ENCODE assay signal across 19 cellular contexts in the genomic region with DNA sequence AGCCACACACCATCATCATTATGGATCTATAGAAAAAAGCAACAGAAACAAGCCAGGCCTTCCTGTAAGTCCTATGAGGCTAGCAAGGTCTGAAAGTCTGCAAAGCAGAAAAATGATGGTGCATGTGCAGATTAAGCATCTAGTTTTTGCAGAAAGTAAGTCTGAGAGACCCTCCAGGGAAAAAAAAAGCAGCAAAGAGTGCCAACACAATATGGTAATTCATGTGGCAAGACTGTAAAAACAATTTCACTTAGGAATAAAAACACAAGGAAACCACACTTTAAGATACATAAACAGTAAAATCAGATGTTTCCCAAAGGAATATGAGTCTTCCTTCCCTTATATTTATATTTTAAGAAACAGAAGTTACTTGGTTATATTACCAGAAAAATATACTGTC.
DNase-seq lines count a peak whose midpoint lies in the region; ATAC-seq and TF ChIP-seq lines count a peak whose summit lies in the region.
"Had no signal": no experiment of that assay in that cellular context is flagged by ENCODE, and none has a peak within 500 bp of the region (broad histone marks: within the 10 kb centered on the region; RNA-seq: fewer than 3 reads in every experiment).

No MANE protein-coding gene starts in this region.

- no peak overlapping the region for H3K27ac ChIP-seq in neuronal stem cell (replicated peaks; ENCODE audit: low read length)
- H3K27ac ChIP-seq: KMS-11, SJCRH30 had no signal

- no peak overlapping the region for H3K18ac ChIP-seq in neuronal stem cell (ENCODE audit: low read length)

- H3K4me1 Mint-ChIP-seq in T-helper 17 cell = peaks cover 13% of the 10 kb centered on the region
- H3K4me1 Mint-ChIP-seq in brain = peaks cover 9% of the 10 kb centered on the region
- peaks cover 27% of the 10 kb centered on the region for H3K4me1 Mint-ChIP-seq in stimulated activated memory B cell treated with anti-CD40 and anti-IgM and Interleukin-4, amounts not matched to agents 10 μg/mL and 1 μg/mL and 100 μg/mL, for 72 hours

- H2AFZ ChIP-seq in neuronal stem cell (ENCODE audit: low read length) = no peak overlapping the region

- H3K9ac ChIP-seq in neuronal stem cell (ENCODE audit: low read depth, low read length, poor library complexity) = no peak overlapping the region
- H3K9ac ChIP-seq: KMS-11 had no signal

- H3K23ac ChIP-seq in neuronal stem cell (ENCODE audit: low read depth, low read length, poor library complexity) = no peak overlapping the region

- TF ChIP-seq CTCF in brain (conservative IDR thresholded peaks at IDR 0.05) = no peak

- peak overlapping the region; percentile 56 for H3K27ac Mint-ChIP-seq in T-helper 17 cell
- H3K27ac Mint-ChIP-seq in brain = peak overlapping the region in 3 of 5 experiments; percentile 52 to 60 (median 57)
- H3K27ac Mint-ChIP-seq in stimulated activated memory B cell treated with anti-CD40 and anti-IgM and Interleukin-4, amounts not matched to agents 10 μg/mL and 1 μg/mL and 100 μg/mL, for 72 hours = no peak overlapping the region
- H3K27ac Mint-ChIP-seq: H9 had no signal

- no peak overlapping the region for H3K4me2 ChIP-seq in neuronal stem cell (ENCODE audit: insufficient read depth, low read length, poor library complexity, severe bottlenecking)
- H3K4me2 ChIP-seq: KMS-11 had no signal

- no peaks in the 10 kb centered on the region for H3K4me1 ChIP-seq in neuronal stem cell (ENCODE audit: control insufficient read depth in 2 of 2, insufficient read depth in 1 of 2, low read depth in 1 of 2, low read length in 2 of 2)
- H3K4me1 ChIP-seq: SJCRH30 had no signal

- H2BK5ac ChIP-seq in neuronal stem cell (ENCODE audit: low read length) = no peak overlapping the region

- no peak overlapping the region for H2AK5ac ChIP-seq in neuronal stem cell (ENCODE audit: low read depth, low read length)

- H3K36me3 ChIP-seq in neuronal stem cell (replicated peaks in 1 of 2; ENCODE audit: control insufficient read depth in 2 of 2, insufficient read depth in 2 of 2, low read length in 2 of 2) = peaks cover 3 to 32% of the 10 kb centered on the region in 2 donors

- H3K14ac ChIP-seq in neuronal stem cell (ENCODE audit: low read length) = no peak overlapping the region

- no peak overlapping the region for H2BK120ac ChIP-seq in neuronal stem cell (ENCODE audit: low read depth, low read length)

- no peak overlapping the region for H3K4ac ChIP-seq in neuronal stem cell (ENCODE audit: low read length)

- H3K9me3 ChIP-seq in T-helper 17 cell (ENCODE audit: control insufficient read depth, low read length, poor library complexity, severe bottlenecking) (no peaks in the 10 kb centered on the region), neuronal stem cell (replicated peaks in 1 of 2; ENCODE audit: control insufficient read depth in 2 of 2, insufficient read depth in 1 of 2, low read depth in 1 of 2, low read length in 2 of 2) (no peaks in the 10 kb centered on the region)
- H3K9me3 ChIP-seq: SJCRH30 had no signal

- DNase-seq in T-helper 17 cell (no peak), fibroblast of peridontal ligament (ENCODE audit: extremely low read depth) (peak; percentile 88), skeletal muscle cell (ENCODE audit: low read depth) (peak; percentile 17), neuronal stem cell (ENCODE audit: low spot score) (no peak)
- DNase-seq in effector CD8-positive, alpha-beta T cell (lab: John Stamatoyannopoulos, UW) = no peak
- DNase-seq: CD4-positive, CD25-positive, alpha-beta regulatory T cell; DMS79; H9; MV-4-11; NCI-H1105 treated with DMSO at 0.1 percent for 48 hours; NCI-H2081; NCI-H2171; NCI-H345; NCI-H524 treated with DMSO at 0.1 percent for 48 hours; SJCRH30 had no signal

- H3K36me3 Mint-ChIP-seq in T-helper 17 cell (ENCODE audit: low read depth) (peaks cover 19% of the 10 kb centered on the region), brain (peaks cover 72% of the 10 kb centered on the region)
- H3K36me3 Mint-ChIP-seq in stimulated activated memory B cell treated with anti-CD40 and anti-IgM and Interleukin-4, amounts not matched to agents 10 μg/mL and 1 μg/mL and 100 μg/mL, for 72 hours = peaks cover 79% of the 10 kb centered on the region

- H3K27me3 Mint-ChIP-seq in T-helper 17 cell (no peaks in the 10 kb centered on the region), brain (no peaks in the 10 kb centered on the region)
- no peaks in the 10 kb centered on the region for H3K27me3 Mint-ChIP-seq in stimulated activated memory B cell treated with anti-CD40 and anti-IgM and Interleukin-4, amounts not matched to agents 10 μg/mL and 1 μg/mL and 100 μg/mL, for 72 hours
- H3K27me3 Mint-ChIP-seq: CD4-positive, CD25-positive, alpha-beta regulatory T cell had no signal

- H3K79me1 ChIP-seq in neuronal stem cell (ENCODE audit: low read depth, low read length) = no peaks in the 10 kb centered on the region

- H2BK12ac ChIP-seq in neuronal stem cell (ENCODE audit: low read length) = no peak overlapping the region

- H3K4me3 ChIP-seq in skeletal muscle cell (ENCODE audit: low read depth, low read length) (no peak overlapping the region), neuronal stem cell (ENCODE audit: low read length in 2 of 2) (no peak overlapping the region)
- H3K4me3 ChIP-seq: SJCRH30 had no signal

- ATAC-seq in T-helper 17 cell = no peak
- no peak for ATAC-seq in stimulated activated memory B cell treated with anti-CD40 and anti-IgM and Interleukin-4, amounts not matched to agents 10 μg/mL and 1 μg/mL and 100 μg/mL, for 72 hours
- ATAC-seq in GM18868 (IDR thresholded peaks at IDR 0.05; ENCODE audit: unreplicated experiment) = no peak

- H3K9me3 Mint-ChIP-seq in brain = no peaks in the 10 kb centered on the region
- no peaks in the 10 kb centered on the region for H3K9me3 Mint-ChIP-seq in stimulated activated memory B cell treated with anti-CD40 and anti-IgM and Interleukin-4, amounts not matched to agents 10 μg/mL and 1 μg/mL and 100 μg/mL, for 72 hours
- H3K9me3 Mint-ChIP-seq: H9 had no signal

- H2BK15ac ChIP-seq in neuronal stem cell (ENCODE audit: low read length) = no peak overlapping the region

- H3K4me3 Mint-ChIP-seq in T-helper 17 cell (no peak overlapping the region), brain (no peak overlapping the region)
- no peak overlapping the region for H3K4me3 Mint-ChIP-seq in stimulated activated memory B cell treated with anti-CD40 and anti-IgM and Interleukin-4, amounts not matched to agents 10 μg/mL and 1 μg/mL and 100 μg/mL, for 72 hours
- H3K4me3 Mint-ChIP-seq: CD4-positive, CD25-positive, alpha-beta regulatory T cell; H9 had no signal

- H4K91ac ChIP-seq in neuronal stem cell (ENCODE audit: low read depth, low read length, poor library complexity) = no peak overlapping the region

- H4K8ac ChIP-seq in neuronal stem cell (ENCODE audit: low read depth, low read length) = no peak overlapping the region

- no peaks in the 10 kb centered on the region for H3K27me3 ChIP-seq in neuronal stem cell (ENCODE audit: control insufficient read depth in 3 of 3, insufficient read depth in 3 of 3, low read depth in 1 of 3, low read length in 3 of 3)
- H3K27me3 ChIP-seq: SJCRH30 had no signal

Comparison
In these comparisons a context has a peak if more than half of its experiments do, and no peak if none do; other contexts are left out.
1. DNase-seq: peak in fibroblast of peridontal ligament (single experiment) and skeletal muscle cell (single experiment); none in T-helper 17 cell (0 of 3), neuronal stem cell (single experiment) and effector CD8-positive, alpha-beta T cell (single experiment).